Comparison of ENCODE assay signal across 9 cellular contexts in genomic region chr5:43193952-43194321, GRCh38. TPM values are rescaled to one million over a fixed set of nuclear protein-coding genes. Genes with fewer than 3 reads are reported as not detected.
A peak's percentile ranks its signal among the peaks of the same experiment; 100 is the strongest.
DNase-seq lines count a peak whose midpoint lies in the region; ATAC-seq and TF ChIP-seq lines count a peak whose summit lies in the region.
"Had no signal": no experiment of that assay in that cellular context is flagged by ENCODE, and none has a peak within 500 bp of the region (broad histone marks: within the 10 kb centered on the region; RNA-seq: fewer than 3 reads in every experiment).

No MANE protein-coding gene starts in this region.

- no peaks in the 10 kb centered on the region for H3K36me3 ChIP-seq in left ventricle myocardium inferior
- no peaks in the 10 kb centered on the region for H3K36me3 ChIP-seq in vagina

- no peak for TF ChIP-seq CTCF in left ventricle myocardium inferior (IDR thresholded peaks at IDR 0.05; ENCODE audit: borderline replicate concordance)
- TF ChIP-seq CTCF in vagina (IDR thresholded peaks at IDR 0.05): no peak

- TF ChIP-seq POLR2A in vagina (IDR thresholded peaks at IDR 0.05): no peak

- DNase-seq in left ventricle myocardium inferior (no peak), Right ventricle myocardium superior (no peak), amygdala (lab: John Stamatoyannopoulos, UW) (peak in 38 of 56 donors; percentile 0 to 54 (median 20)), vagina (ENCODE audit: extremely low spot score in 2 of 2) (no peak), superior temporal gyrus (ENCODE audit: extremely low spot score) (no peak)
- DNase-seq in stimulated activated CD4-positive, alpha-beta T cell treated with anti-CD3 and anti-CD28 coated beads, Interleukin-2, amount 100 ng/mL, for 48 hours: no peak

- intact Hi-C loops in left ventricle myocardium inferior (cut with micrococcal nuclease): no loop called here
- intact Hi-C loops in Right ventricle myocardium superior (cut with DNase I): no loop called here
- intact Hi-C loops in vagina (cut with DNase I): no loop called here

- no peak overlapping the region for H3K27ac ChIP-seq in left ventricle myocardium inferior (replicated peaks)
- H3K27ac ChIP-seq in layer of hippocampus (ENCODE audit: low read depth, low read length): peak overlapping the region; percentile 87
- peak overlapping the region; percentile 58 for H3K27ac ChIP-seq in vagina

- H3K4me1 ChIP-seq in left ventricle myocardium inferior (peaks cover 24% of the 10 kb centered on the region), vagina (peaks cover 28% of the 10 kb centered on the region)

- H3K4me3 ChIP-seq in left ventricle myocardium inferior (peak overlapping the region; percentile 76), vagina (peak overlapping the region in 1 of 2 donors; percentile 54)
- H3K4me3 ChIP-seq: lung had no signal

- H3K27me3 ChIP-seq in left ventricle myocardium inferior (ENCODE audit: low read depth) (peaks cover 14% of the 10 kb centered on the region), layer of hippocampus (ENCODE audit: control insufficient read depth, insufficient read depth, low read length) (no peaks in the 10 kb centered on the region), vagina (no peaks in the 10 kb centered on the region)

- ATAC-seq in Right ventricle myocardium superior (ENCODE audit: poor library complexity) (no peak), GM19035 (IDR thresholded peaks at IDR 0.05; ENCODE audit: unreplicated experiment) (no peak)

- H3K9me3 ChIP-seq in left ventricle myocardium inferior (replicated peaks): no peaks in the 10 kb centered on the region
- H3K9me3 ChIP-seq in vagina: no peaks in the 10 kb centered on the region

RNA-seq across cellular contexts. Expression of gene NIM1K, which starts 1.9 kb away (rescaled TPM):
- total RNA-seq in left ventricle myocardium inferior (0.25 TPM), Right ventricle myocardium superior (0.22 TPM), vagina (not detected)

Comparison
In these comparisons a context has a peak if more than half of its experiments do, and no peak if none do; other contexts are left out.
1. DNase-seq: peak in amygdala (38 of 56); none in left ventricle myocardium inferior (single experiment), Right ventricle myocardium superior (single experiment), vagina (0 of 2), stimulated activated CD4-positive, alpha-beta T cell treated with anti-CD3 and anti-CD28 coated beads, Interleukin-2, amount 100 ng/mL, for 48 hours (0 of 2) and superior temporal gyrus (single experiment).